19 cellular contexts compared by ENCODE assay signal in the genomic region with DNA sequence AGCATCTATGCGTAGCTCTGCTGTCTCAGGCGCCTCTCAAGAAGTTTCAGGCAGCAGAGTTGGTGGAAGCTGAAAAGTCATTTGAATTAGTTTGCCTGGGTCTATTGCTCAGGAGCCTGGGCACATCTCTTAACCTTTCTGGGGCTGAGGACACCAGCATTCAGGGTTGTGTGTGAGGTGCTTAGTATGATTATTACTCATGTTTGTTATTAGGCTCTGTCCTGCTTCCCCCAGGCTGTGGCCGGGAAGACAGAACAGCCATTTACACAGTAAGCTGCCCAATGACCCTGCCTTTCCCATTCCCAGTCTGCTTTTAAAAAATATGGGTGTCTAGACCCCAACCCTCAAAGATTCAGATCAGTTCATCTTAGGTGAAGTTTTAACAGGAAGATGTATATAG. TPM values are rescaled to one million over a fixed set of nuclear protein-coding genes. Genes with fewer than 3 reads are reported as not detected.
"Had no signal": no experiment of that assay in that cellular context is flagged by ENCODE, and none has a peak within 500 bp of the region (broad histone marks: within the 10 kb centered on the region; RNA-seq: fewer than 3 reads in every experiment).

No MANE protein-coding gene starts in this region.

- H3K9me3 Mint-ChIP-seq: activated naive CD8-positive, alpha-beta T cell treated with anti-CD3 and anti-CD28 coated beads, Interleukin-2, amount 10 ng/mL, durations not matched to agents 7 days and 5 days; activated T-helper 17 cell treated with anti-CD3 and anti-CD28 coated beads, Interleukin-2, amount 50 U/mL, for 72 hours; nephron; stimulated activated naive CD8-positive, alpha-beta T cell treated with anti-CD3 and anti-CD28 coated beads, Interleukin-15, amount 100 ng/mL, for 72 hours; T-cell; T-helper 2 cell treated with Interferon-gamma antibody and Interleukin-4, amounts not matched to agents 5 μg/mL and 100 μg/mL, for 36 hours had no signal

- H3K9me3 ChIP-seq: esophagus muscularis mucosa, left ventricle myocardium inferior, right lobe of liver, suprapubic skin, uterus had no signal

- H3K27ac ChIP-seq: esophagus muscularis mucosa, left ventricle myocardium inferior, parathyroid adenoma, right lobe of liver, skin epidermis, suprapubic skin, uterus, WERI-Rb-1 had no signal

- H3K36me3 Mint-ChIP-seq: activated naive CD8-positive, alpha-beta T cell treated with anti-CD3 and anti-CD28 coated beads, Interleukin-2, amount 10 ng/mL, durations not matched to agents 7 days and 5 days; T-cell had no signal

- H3K4me1 Mint-ChIP-seq: nephron had no signal

- ATAC-seq: right lobe of liver had no signal

- H3K4me1 ChIP-seq: parathyroid adenoma, right lobe of liver, uterus had no signal

- H3K9ac ChIP-seq: parathyroid adenoma had no signal

- H3K4me3 Mint-ChIP-seq: activated naive CD8-positive, alpha-beta T cell treated with anti-CD3 and anti-CD28 coated beads, Interleukin-2, amount 10 ng/mL, durations not matched to agents 7 days and 5 days; activated T-helper 17 cell treated with anti-CD3 and anti-CD28 coated beads, Interleukin-2, amount 50 U/mL, for 72 hours; nephron; stimulated activated naive CD8-positive, alpha-beta T cell treated with anti-CD3 and anti-CD28 coated beads, Interleukin-15, amount 100 ng/mL, for 72 hours; T-cell; T-helper 2 cell treated with Interferon-gamma antibody and Interleukin-4, amounts not matched to agents 5 μg/mL and 100 μg/mL, for 36 hours had no signal

- DNase-seq: activated CD4-positive, CD25-positive, alpha-beta regulatory T cell treated with anti-CD3 and anti-CD28 coated beads, Interleukin-2, amount 50 U/mL, for 72 hours; activated naive CD4-positive, alpha-beta T cell; activated naive CD8-positive, alpha-beta T cell treated with anti-CD3 and anti-CD28 coated beads, Interleukin-2, amount 10 ng/mL, durations not matched to agents 7 days and 5 days; activated T-cell treated with anti-CD3 and anti-CD28 coated beads, Interleukin-2, amount 50 U/mL, for 1 hour; kidney glomerular epithelial cell; left ventricle myocardium inferior; right lobe of liver; stimulated activated CD4-positive, alpha-beta T cell treated with anti-CD3 and anti-CD28 coated beads, Interleukin-1b, Interleukin-23, amount 100 ng/mL, for 48 hours; stimulated activated naive CD8-positive, alpha-beta T cell treated with anti-CD3 and anti-CD28 coated beads, Interleukin-15, amount 100 ng/mL, for 72 hours; T-cell; uterus; WERI-Rb-1 had no signal

- H3K79me2 ChIP-seq: parathyroid adenoma had no signal

- H3K36me3 ChIP-seq: esophagus muscularis mucosa, left ventricle myocardium inferior, right lobe of liver, suprapubic skin, uterus, WERI-Rb-1 had no signal

- H2AFZ ChIP-seq: parathyroid adenoma had no signal

- H3K27me3 ChIP-seq: right lobe of liver, uterus had no signal

- H3K27ac Mint-ChIP-seq: activated naive CD8-positive, alpha-beta T cell treated with anti-CD3 and anti-CD28 coated beads, Interleukin-2, amount 10 ng/mL, durations not matched to agents 7 days and 5 days; activated T-helper 17 cell treated with anti-CD3 and anti-CD28 coated beads, Interleukin-2, amount 50 U/mL, for 72 hours; nephron; T-cell; T-helper 2 cell treated with Interferon-gamma antibody and Interleukin-4, amounts not matched to agents 5 μg/mL and 100 μg/mL, for 36 hours had no signal

- H3K4me3 ChIP-seq: esophagus muscularis mucosa, left ventricle myocardium inferior, right lobe of liver, skin epidermis, suprapubic skin, uterus had no signal

RNA-seq across cellular contexts. Expression of gene CACNA1E, which starts 53.9 kb away (rescaled TPM):
- total RNA-seq: activated naive CD8-positive, alpha-beta T cell treated with anti-CD3 and anti-CD28 coated beads, Interleukin-2, amount 10 ng/mL, durations not matched to agents 7 days and 5 days; suprapubic skin had no signal
